In genomic region chr3:138381413-138381901, GRCh38 we compare ENCODE assay signal across 12 cellular contexts. TPM values are rescaled to one million over a fixed set of nuclear protein-coding genes. Genes with fewer than 3 reads are reported as not detected.
DNase-seq lines count a peak whose midpoint lies in the region; ATAC-seq and TF ChIP-seq lines count a peak whose summit lies in the region.
"Had no signal": no experiment of that assay in that cellular context is flagged by ENCODE, and none has a peak within 500 bp of the region (broad histone marks: within the 10 kb centered on the region; RNA-seq: fewer than 3 reads in every experiment).

No MANE protein-coding gene starts in this region.

- DNase-seq in Peyer's patch: peak in 1 of 3 donors; percentile 24
- no peak for DNase-seq in esophagus muscularis mucosa (ENCODE audit: extremely low spot score)
- DNase-seq in mesothelial cell of epicardium (ENCODE audit: low spot score in 2 of 2, unreplicated experiment in 2 of 2): no peak
- peak; percentile 19 to 91 (median 77) for DNase-seq in substantia nigra (lab: John Stamatoyannopoulos, UW)
- DNase-seq in WERI-Rb-1: no peak
- DNase-seq in DMS114 treated with DMSO at 0.1 percent for 48 hours (lab: John Stamatoyannopoulos, UW; ENCODE audit: unreplicated experiment): no peak
- DNase-seq in activated CD4-positive, alpha-beta T cell treated with anti-CD3 and anti-CD28 coated beads for 4 hours: no peak
- DNase-seq: activated CD8-positive, alpha-beta T cell treated with anti-CD3 and anti-CD28 coated beads, Interleukin-2, amount 10 ng/mL, durations not matched to agents 7 days and 5 days; NCI-H1048 had no signal

- H3K36me3 Mint-ChIP-seq in mesothelial cell of epicardium: peaks cover 27% of the 10 kb centered on the region

- TF ChIP-seq CTCF in Peyer's patch (IDR thresholded peaks at IDR 0.05) (no peak), esophagus muscularis mucosa (IDR thresholded peaks at IDR 0.05) (no peak), mesothelial cell of epicardium (IDR thresholded peaks at IDR 0.05; ENCODE audit: unreplicated experiment) (no peak), WERI-Rb-1 (IDR thresholded peaks at IDR 0.05; ENCODE audit: low read depth, low read length) (no peak)

- H3K27me3 Mint-ChIP-seq in mesothelial cell of epicardium (ENCODE audit: low read depth): no peaks in the 10 kb centered on the region

- peaks cover 0 to 10% (median 0%) of the 10 kb centered on the region in 4 donors for H3K4me1 ChIP-seq in Peyer's patch
- H3K4me1 ChIP-seq in esophagus muscularis mucosa: peaks cover 33 to 43% (median 38%) of the 10 kb centered on the region in 4 donors
- H3K4me1 ChIP-seq: colonic mucosa had no signal

- H3K9me3 ChIP-seq in Peyer's patch (no peaks in the 10 kb centered on the region), esophagus muscularis mucosa (no peaks in the 10 kb centered on the region), WERI-Rb-1 (ENCODE audit: severe bottlenecking) (no peaks in the 10 kb centered on the region)
- H3K9me3 ChIP-seq: colonic mucosa had no signal

- no peaks in the 10 kb centered on the region for H3K27me3 ChIP-seq in Peyer's patch
- no peaks in the 10 kb centered on the region for H3K27me3 ChIP-seq in esophagus muscularis mucosa
- no peaks in the 10 kb centered on the region for H3K27me3 ChIP-seq in WERI-Rb-1 (ENCODE audit: insufficient read depth, low read depth, severe bottlenecking)
- H3K27me3 ChIP-seq: colonic mucosa had no signal

- H3K4me3 ChIP-seq in Peyer's patch: no peak overlapping the region
- no peak overlapping the region for H3K4me3 ChIP-seq in esophagus muscularis mucosa
- no peak overlapping the region for H3K4me3 ChIP-seq in WERI-Rb-1 (ENCODE audit: low read depth, low read length)
- H3K4me3 ChIP-seq: colonic mucosa had no signal

- H3K36me3 ChIP-seq in Peyer's patch (no peaks in the 10 kb centered on the region), esophagus muscularis mucosa (peaks cover 0 to 14% (median 9%) of the 10 kb centered on the region in 4 donors), WERI-Rb-1 (no peaks in the 10 kb centered on the region)
- H3K36me3 ChIP-seq: colonic mucosa had no signal

- TF ChIP-seq POLR2A in Peyer's patch (IDR thresholded peaks at IDR 0.05) (no peak), esophagus muscularis mucosa (IDR thresholded peaks at IDR 0.05; ENCODE audit: low read depth) (no peak)

- peaks cover 10% of the 10 kb centered on the region for H3K9me3 Mint-ChIP-seq in mesothelial cell of epicardium

- peaks cover 19% of the 10 kb centered on the region for H3K4me1 Mint-ChIP-seq in mesothelial cell of epicardium

- 52% methylated on average over 5 of the region's 5 CpGs for WGBS in esophagus muscularis mucosa

- peak overlapping the region; percentile 83 for H3K27ac Mint-ChIP-seq in mesothelial cell of epicardium
- H3K27ac Mint-ChIP-seq: activated CD8-positive, alpha-beta T cell treated with anti-CD3 and anti-CD28 coated beads, Interleukin-2, amount 10 ng/mL, durations not matched to agents 7 days and 5 days had no signal

- intact Hi-C loops in esophagus muscularis mucosa (cut with DNase I): no loop called here

- H3K27ac ChIP-seq in Peyer's patch (peak overlapping the region in 3 of 4 donors; percentile 46 to 53 (median 46)), esophagus muscularis mucosa (replicated peaks in 1 of 4) (peak overlapping the region; percentile 83 to 86 (median 84)), substantia nigra (ENCODE audit: low read depth, low read length, poor library complexity, severe bottlenecking) (peak overlapping the region; percentile 89), WERI-Rb-1 (no peak overlapping the region)
- H3K27ac ChIP-seq: colonic mucosa had no signal

- H3K4me3 Mint-ChIP-seq in mesothelial cell of epicardium: no peak overlapping the region
- H3K4me3 Mint-ChIP-seq: activated CD8-positive, alpha-beta T cell treated with anti-CD3 and anti-CD28 coated beads, Interleukin-2, amount 10 ng/mL, durations not matched to agents 7 days and 5 days had no signal

- no peak for TF ChIP-seq EP300 in esophagus muscularis mucosa (IDR thresholded peaks at IDR 0.05)

- ATAC-seq in HG02938 (IDR thresholded peaks at IDR 0.05; ENCODE audit: unreplicated experiment): no peak
- ATAC-seq: activated CD8-positive, alpha-beta T cell treated with anti-CD3 and anti-CD28 coated beads, Interleukin-2, amount 10 ng/mL, durations not matched to agents 7 days and 5 days had no signal

RNA-seq across cellular contexts. Expression of gene MRAS, which starts 33.1 kb away (rescaled TPM):
- total RNA-seq in Peyer's patch (1 to 10 TPM; 1.2 to 7.4 (median 3.0) TPM), esophagus muscularis mucosa (10 to 100 TPM; 35.6 to 59.2 (median 45.8) TPM), mesothelial cell of epicardium (37.3 to 40.4 TPM (median 40.1 TPM) in 3 replicates)
- total RNA-seq: activated CD8-positive, alpha-beta T cell treated with anti-CD3 and anti-CD28 coated beads, Interleukin-2, amount 10 ng/mL, durations not matched to agents 7 days and 5 days had no signal

RNA-seq across cellular contexts. Expression of gene NME9, which starts 51.8 kb away (rescaled TPM):
- total RNA-seq in Peyer's patch: not detected
- under 1 TPM in 1 of 4 donors, not detected in 3; 0.40 TPM for total RNA-seq in esophagus muscularis mucosa
- total RNA-seq in mesothelial cell of epicardium: 0.34 to 1.1 TPM (median 0.44 TPM) in 3 replicates
- total RNA-seq: activated CD8-positive, alpha-beta T cell treated with anti-CD3 and anti-CD28 coated beads, Interleukin-2, amount 10 ng/mL, durations not matched to agents 7 days and 5 days; colonic mucosa; Daoy had no signal

RNA-seq across cellular contexts. Expression of gene ESYT3, which starts 53.0 kb away (rescaled TPM):
- 1 to 10 TPM in 2 of 4 donors, under 1 TPM in 2; 0.35 to 2.5 (median 1.5) TPM for total RNA-seq in Peyer's patch
- 1 to 10 TPM in 1 of 4 donors, under 1 TPM in 2, not detected in 1; 0.45 to 1.1 (median 0.83) TPM for total RNA-seq in esophagus muscularis mucosa
- 5.9 to 6.9 TPM (median 6.8 TPM) in 3 replicates for total RNA-seq in mesothelial cell of epicardium

Comparison
In these comparisons a context has a peak if more than half of its experiments do, and no peak if none do; other contexts are left out.
1. DNase-seq: peak in substantia nigra (49 of 49); none in esophagus muscularis mucosa (single experiment), mesothelial cell of epicardium (0 of 2), WERI-Rb-1 (single experiment), DMS114 treated with DMSO at 0.1 percent for 48 hours (single experiment) and activated CD4-positive, alpha-beta T cell treated with anti-CD3 and anti-CD28 coated beads for 4 hours (0 of 2).